ENCODE assay signal across 9 cellular contexts in genomic region chr12:26845057-26845666, GRCh38. TPM values are rescaled to one million over a fixed set of nuclear protein-coding genes. Genes with fewer than 3 reads are reported as not detected.
A peak's percentile ranks its signal among the peaks of the same experiment; 100 is the strongest.
DNase-seq lines count a peak whose midpoint lies in the region; TF ChIP-seq lines count a peak whose summit lies in the region.
"Had no signal": no experiment of that assay in that cellular context is flagged by ENCODE, and none has a peak within 500 bp of the region (broad histone marks: within the 10 kb centered on the region; RNA-seq: fewer than 3 reads in every experiment).

No MANE protein-coding gene starts in this region.

- CTCF ChIA-PET in activated CD4-positive, alpha-beta memory T cell treated with anti-CD3 and anti-CD28 coated beads for 36 hours (lab: Charles Lee), result interaction anchor here (1.0 to 1.9 kb wide), 3 partner anchors 12 to 96 kb away, joined by 3 to 9 read pairs (median 7); partner anchors contain the start of gene ITPR2

- TF ChIP-seq CTCF in LNCaP clone FGC (IDR thresholded peaks at IDR 0.05; ENCODE audit: control insufficient read depth, extremely low read depth, insufficient read depth), result peak; percentile 75
- TF ChIP-seq CTCF in type B pancreatic cell (conservative IDR thresholded peaks at IDR 0.05), result peak; percentile 86

- POLR2A ChIA-PET in activated CD4-positive, alpha-beta memory T cell treated with anti-CD3 and anti-CD28 coated beads for 36 hours (lab: Charles Lee), result no interaction called here

- no peaks in the 10 kb centered on the region for H3K27me3 Mint-ChIP-seq in type B pancreatic cell
- H3K27me3 Mint-ChIP-seq in activated CD4-positive, alpha-beta memory T cell treated with anti-CD3 and anti-CD28 coated beads for 36 hours, result peaks cover 6% of the 10 kb centered on the region

- no peaks in the 10 kb centered on the region for H3K36me3 Mint-ChIP-seq in type B pancreatic cell
- no peaks in the 10 kb centered on the region for H3K36me3 Mint-ChIP-seq in activated CD4-positive, alpha-beta memory T cell treated with anti-CD3 and anti-CD28 coated beads for 36 hours
- H3K36me3 Mint-ChIP-seq: T-cell had no signal

- intact Hi-C loops in activated CD4-positive, alpha-beta memory T cell treated with anti-CD3 and anti-CD28 coated beads for 36 hours (cut with micrococcal nuclease), result no loop called here

- DNase-seq in EH (ENCODE audit: low read depth) (peak; percentile 62), LNCaP clone FGC (ENCODE audit: low read depth) (no peak), astrocyte of the hippocampus (ENCODE audit: low read depth, low spot score) (peak; percentile 61), iris pigment epithelial cell (ENCODE audit: low read depth) (peak; percentile 54), type B pancreatic cell (ENCODE audit: extremely low spot score, unreplicated experiment) (no peak), DMS79 treated with DMSO at 0.1 percent for 48 hours (lab: John Stamatoyannopoulos, UW) (no peak), NOMO-1 treated with DMSO at 0.1 percent for 48 hours (lab: John Stamatoyannopoulos, UW; ENCODE audit: unreplicated experiment) (no peak)
- no peak for DNase-seq in activated CD4-positive, alpha-beta memory T cell treated with anti-CD3 and anti-CD28 coated beads for 36 hours

- H3K9me3 Mint-ChIP-seq in type B pancreatic cell, result no peaks in the 10 kb centered on the region
- H3K9me3 Mint-ChIP-seq in activated CD4-positive, alpha-beta memory T cell treated with anti-CD3 and anti-CD28 coated beads for 36 hours, result no peaks in the 10 kb centered on the region
- H3K9me3 Mint-ChIP-seq: T-cell had no signal

- no peak overlapping the region for H3K27ac Mint-ChIP-seq in type B pancreatic cell
- H3K27ac Mint-ChIP-seq in activated CD4-positive, alpha-beta memory T cell treated with anti-CD3 and anti-CD28 coated beads for 36 hours, result no peak overlapping the region
- H3K27ac Mint-ChIP-seq: T-cell had no signal

- no peak overlapping the region for H3K4me3 ChIP-seq in LNCaP clone FGC (ENCODE audit: low read depth, low read length)

- H3K4me3 Mint-ChIP-seq in type B pancreatic cell, result no peak overlapping the region
- H3K4me3 Mint-ChIP-seq in activated CD4-positive, alpha-beta memory T cell treated with anti-CD3 and anti-CD28 coated beads for 36 hours, result no peak overlapping the region
- H3K4me3 Mint-ChIP-seq: T-cell had no signal

- peaks cover 4% of the 10 kb centered on the region for H3K4me1 Mint-ChIP-seq in type B pancreatic cell (ENCODE audit: unreplicated experiment)
- no peaks in the 10 kb centered on the region for H3K4me1 Mint-ChIP-seq in activated CD4-positive, alpha-beta memory T cell treated with anti-CD3 and anti-CD28 coated beads for 36 hours (ENCODE audit: low read depth)

RNA-seq across cellular contexts. Expression of gene ITPR2, which starts 12.2 kb away (rescaled TPM):
- 33.7 and 80.6 TPM in 2 replicates for total RNA-seq in type B pancreatic cell (ENCODE audit: low replicate concordance)
- total RNA-seq in activated CD4-positive, alpha-beta memory T cell treated with anti-CD3 and anti-CD28 coated beads for 36 hours, result 10 to 100 TPM; 23.7 to 25.0 TPM

Comparison
In these comparisons a context has a peak if more than half of its experiments do, and no peak if none do; other contexts are left out.
1. DNase-seq: peak in EH (single experiment), astrocyte of the hippocampus (single experiment) and iris pigment epithelial cell (single experiment); none in LNCaP clone FGC (single experiment), type B pancreatic cell (single experiment), DMS79 treated with DMSO at 0.1 percent for 48 hours (single experiment), activated CD4-positive, alpha-beta memory T cell treated with anti-CD3 and anti-CD28 coated beads for 36 hours (single experiment) and NOMO-1 treated with DMSO at 0.1 percent for 48 hours (single experiment).